27 cellular contexts compared by ENCODE assay signal in the genomic region with DNA sequence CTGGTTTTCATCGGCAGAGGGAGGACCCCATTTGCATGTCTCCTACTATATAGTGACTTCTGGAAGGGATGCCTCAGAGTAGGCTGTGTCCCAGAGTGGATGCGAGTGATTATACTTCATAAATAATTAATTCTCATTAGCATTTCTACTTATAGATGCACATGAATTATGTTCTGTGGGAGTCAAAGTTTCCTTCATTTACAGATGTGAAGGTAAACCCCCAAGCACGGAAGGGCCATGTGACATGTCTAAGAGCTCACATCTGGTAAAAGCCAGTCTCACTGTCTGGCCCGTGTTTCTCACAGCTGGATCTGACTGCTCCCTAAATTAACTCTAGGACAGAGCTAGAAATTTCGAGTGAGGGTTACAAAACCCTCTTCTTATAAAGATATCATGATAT.
"Had no signal": no experiment of that assay in that cellular context is flagged by ENCODE, and none has a peak within 500 bp of the region (broad histone marks: within the 10 kb centered on the region; RNA-seq: fewer than 3 reads in every experiment).

No MANE protein-coding gene starts in this region.

- FAIRE-seq: endometrium, frontal cortex, islet of Langerhans, keratinocyte had no signal

- H3K4me1 ChIP-seq: colonic mucosa, foreskin keratinocyte, gastroesophageal sphincter, heart left ventricle, left lung, lower lobe of right lung had no signal

- H3K9me3 Mint-ChIP-seq: dendritic cell treated with granulocyte-macrophage colony-stimulating factor and Interleukin-4, amounts not matched to agents 40 ng/mL and 50 ng/mL, for 4 days; effector memory CD8-positive, alpha-beta T cell; naive B cell; naive thymus-derived CD8-positive, alpha-beta T cell had no signal

- H3K27me3 ChIP-seq: colonic mucosa, foreskin keratinocyte, hepatocyte had no signal

- H2AFZ ChIP-seq: hepatocyte had no signal

- H3K4me3 Mint-ChIP-seq: dendritic cell treated with granulocyte-macrophage colony-stimulating factor and Interleukin-4, amounts not matched to agents 40 ng/mL and 50 ng/mL, for 4 days; effector memory CD8-positive, alpha-beta T cell; endodermal cell; mesothelial cell of epicardium; naive thymus-derived CD8-positive, alpha-beta T cell had no signal

- ATAC-seq: effector memory CD8-positive, alpha-beta T cell; esophagus mucosa; foreskin keratinocyte; gastroesophageal sphincter; heart left ventricle; left cardiac atrium; left lung; left ventricle myocardium superior; mucosa of descending colon; naive thymus-derived CD8-positive, alpha-beta T cell had no signal

- H3K36me3 ChIP-seq: colonic mucosa, gastroesophageal sphincter, heart left ventricle, left lung, lower lobe of right lung had no signal

- H3K27ac Mint-ChIP-seq: dendritic cell treated with granulocyte-macrophage colony-stimulating factor and Interleukin-4, amounts not matched to agents 40 ng/mL and 50 ng/mL, for 4 days; effector memory CD8-positive, alpha-beta T cell; endodermal cell; mesothelial cell of epicardium had no signal

- H3K4me3 ChIP-seq: colonic mucosa, gastroesophageal sphincter, heart left ventricle, hepatocyte, left lung, lower lobe of right lung, mucosa of descending colon had no signal

- H3K36me3 Mint-ChIP-seq: naive B cell; naive thymus-derived CD8-positive, alpha-beta T cell had no signal

- DNase-seq: colonic mucosa; cortex of kidney; effector CD8-positive, alpha-beta T cell; effector memory CD8-positive, alpha-beta T cell; endodermal cell; erythroblast; foreskin keratinocyte; heart left ventricle; hypothalamus; left cardiac atrium; left lung; left ventricle myocardium superior; lower lobe of right lung; mesenchymal stem cell; mucosa of descending colon; naive B cell; naive thymus-derived CD8-positive, alpha-beta T cell had no signal

- H3K4me1 Mint-ChIP-seq: endodermal cell, mesothelial cell of epicardium had no signal

- H3K27ac ChIP-seq: colonic mucosa, epithelial cell of prostate, foreskin keratinocyte, gastroesophageal sphincter, heart left ventricle, hepatocyte, left lung, lower lobe of right lung had no signal

- H3K4me2 ChIP-seq: hepatocyte had no signal

- H3K79me2 ChIP-seq: hepatocyte had no signal

- H3K9me3 ChIP-seq: colonic mucosa, gastroesophageal sphincter, heart left ventricle, left lung, lower lobe of right lung, mucosa of descending colon had no signal
